Comparison of ENCODE assay signal across 1 cellular context in the genomic region with DNA sequence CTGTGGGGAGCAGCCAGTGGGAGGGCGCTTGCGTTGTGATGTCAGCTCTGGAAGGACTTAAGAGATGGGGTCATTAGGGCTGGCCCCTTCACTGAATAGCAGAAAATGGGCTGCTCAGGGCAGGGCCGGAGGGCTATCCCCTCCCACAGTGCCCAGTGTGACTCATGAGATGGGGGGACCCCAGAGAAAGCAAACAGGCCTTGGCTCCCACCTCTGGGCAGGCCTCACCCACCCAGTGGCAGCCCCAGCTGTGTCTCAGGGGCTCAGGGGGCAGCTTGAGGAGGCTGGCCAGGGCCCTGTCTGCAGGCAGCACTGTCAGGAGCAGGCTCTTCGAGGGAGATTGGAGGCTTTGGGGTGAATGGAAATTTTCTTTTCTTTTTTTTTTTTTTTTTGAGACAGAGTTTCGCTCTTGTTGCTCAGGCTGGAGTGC.
TF ChIP-seq lines count a peak whose summit lies in the region.

No MANE protein-coding gene starts in this region.

TF ChIP-seq in HEK293, 187 proteins besides CTCF, POLR2A, EP300 and RAD21:
- TF ChIP-seq, protein P1, sequence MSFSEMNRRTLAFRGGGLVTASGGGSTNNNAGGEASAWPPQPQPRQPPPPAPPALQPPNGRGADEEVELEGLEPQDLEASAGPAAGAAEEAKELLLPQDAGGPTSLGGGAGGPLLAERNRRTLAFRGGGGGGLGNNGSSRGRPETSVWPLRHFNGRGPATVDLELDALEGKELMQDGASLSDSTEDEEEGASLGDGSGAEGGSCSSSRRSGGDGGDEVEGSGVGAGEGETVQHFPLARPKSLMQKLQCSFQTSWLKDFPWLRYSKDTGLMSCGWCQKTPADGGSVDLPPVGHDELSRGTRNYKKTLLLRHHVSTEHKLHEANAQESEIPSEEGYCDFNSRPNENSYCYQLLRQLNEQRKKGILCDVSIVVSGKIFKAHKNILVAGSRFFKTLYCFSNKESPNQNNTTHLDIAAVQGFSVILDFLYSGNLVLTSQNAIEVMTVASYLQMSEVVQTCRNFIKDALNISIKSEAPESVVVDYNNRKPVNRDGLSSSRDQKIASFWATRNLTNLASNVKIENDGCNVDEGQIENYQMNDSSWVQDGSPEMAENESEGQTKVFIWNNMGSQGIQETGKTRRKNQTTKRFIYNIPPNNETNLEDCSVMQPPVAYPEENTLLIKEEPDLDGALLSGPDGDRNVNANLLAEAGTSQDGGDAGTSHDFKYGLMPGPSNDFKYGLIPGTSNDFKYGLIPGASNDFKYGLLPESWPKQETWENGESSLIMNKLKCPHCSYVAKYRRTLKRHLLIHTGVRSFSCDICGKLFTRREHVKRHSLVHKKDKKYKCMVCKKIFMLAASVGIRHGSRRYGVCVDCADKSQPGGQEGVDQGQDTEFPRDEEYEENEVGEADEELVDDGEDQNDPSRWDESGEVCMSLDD (tag by site-specific recombination; IDR thresholded peaks at IDR 0.05) = no peak
- TF ChIP-seq ZIC2 (tag by site-specific recombination; IDR thresholded peaks at IDR 0.05) = peak; percentile 18; the same call in 1 of the 2 replicates
- TF ChIP-seq, protein P2, sequence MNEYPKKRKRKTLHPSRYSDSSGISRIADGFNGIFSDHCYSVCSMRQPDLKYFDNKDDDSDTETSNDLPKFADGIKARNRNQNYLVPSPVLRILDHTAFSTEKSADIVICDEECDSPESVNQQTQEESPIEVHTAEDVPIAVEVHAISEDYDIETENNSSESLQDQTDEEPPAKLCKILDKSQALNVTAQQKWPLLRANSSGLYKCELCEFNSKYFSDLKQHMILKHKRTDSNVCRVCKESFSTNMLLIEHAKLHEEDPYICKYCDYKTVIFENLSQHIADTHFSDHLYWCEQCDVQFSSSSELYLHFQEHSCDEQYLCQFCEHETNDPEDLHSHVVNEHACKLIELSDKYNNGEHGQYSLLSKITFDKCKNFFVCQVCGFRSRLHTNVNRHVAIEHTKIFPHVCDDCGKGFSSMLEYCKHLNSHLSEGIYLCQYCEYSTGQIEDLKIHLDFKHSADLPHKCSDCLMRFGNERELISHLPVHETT (tag by site-specific recombination; IDR thresholded peaks at IDR 0.05) = no peak
